ENCODE assay signal across 24 cellular contexts in genomic region chr4:161457311-161457710, GRCh38.
"Had no signal": no experiment of that assay in that cellular context is flagged by ENCODE, and none has a peak within 500 bp of the region (broad histone marks: within the 10 kb centered on the region; RNA-seq: fewer than 3 reads in every experiment).

No MANE protein-coding gene starts in this region.

- H3K9me3 ChIP-seq: adrenal gland, ascending aorta, body of pancreas, colonic mucosa had no signal

- H3K36me3 ChIP-seq: adrenal gland, ascending aorta, colonic mucosa, esophagus squamous epithelium had no signal

- H3K4me3 ChIP-seq: adrenal gland, ascending aorta, body of pancreas, colonic mucosa, esophagus squamous epithelium had no signal

- ATAC-seq: activated CD8-positive, alpha-beta T cell treated with anti-CD3 and anti-CD28 coated beads for 36 hours; activated T-cell treated with anti-CD3 and anti-CD28 coated beads, Interleukin-2, amount 50 U/mL, for 4 hours; activated T-helper 17 cell treated with anti-CD3 and anti-CD28 coated beads, Interleukin-2, amount 50 U/mL, for 72 hours; body of pancreas; WTC11 had no signal

- H3K27me3 ChIP-seq: adrenal gland, ascending aorta, body of pancreas, colonic mucosa, esophagus squamous epithelium had no signal

- H3K27ac ChIP-seq: adrenal gland, ascending aorta, body of pancreas, colonic mucosa, epithelial cell of prostate, esophagus squamous epithelium, VCaP had no signal

- DNase-seq: activated CD4-positive, alpha-beta T cell treated with anti-CD3 and anti-CD28 coated beads for 1 hour; activated CD4-positive, alpha-beta T cell treated with anti-CD3 and anti-CD28 coated beads for 4 hours; activated CD4-positive, alpha-beta T cell treated with anti-CD3 and anti-CD28 coated beads, Interleukin-2, amount 10 ng/mL, durations not matched to agents 7 days and 5 days; activated CD4-positive, alpha-beta T cell treated with anti-CD3 and anti-CD28 coated beads, Interleukin-2, amount 50 U/mL, for 4 hours; activated CD8-positive, alpha-beta memory T cell treated with anti-CD3 and anti-CD28 coated beads for 24 hours; activated CD8-positive, alpha-beta T cell treated with anti-CD3 and anti-CD28 coated beads for 36 hours; activated effector memory CD4-positive, alpha-beta T cell treated with Interleukin-2 at 50 U/mL for 16 hours; activated gamma-delta T cell treated with Interleukin-2 at 50 U/mL for 16 hours; activated naive CD4-positive, alpha-beta T cell treated with anti-CD3 and anti-CD28 coated beads, Interleukin-2, amount 50 U/mL, for 16 hours; activated naive CD4-positive, alpha-beta T cell treated with Interleukin-2 at 50 U/mL for 16 hours; activated T-cell treated with anti-CD3 and anti-CD28 coated beads, Interleukin-2, amount 50 U/mL, for 4 hours; adrenal gland; body of pancreas; caudate nucleus; colonic mucosa; effector CD8-positive, alpha-beta T cell; esophagus squamous epithelium; head of caudate nucleus; T-helper 2 cell had no signal

- H3K4me1 ChIP-seq: adrenal gland, ascending aorta, body of pancreas, colonic mucosa, esophagus squamous epithelium had no signal
